ENCODE assay signal across 11 cellular contexts in the genomic region with DNA sequence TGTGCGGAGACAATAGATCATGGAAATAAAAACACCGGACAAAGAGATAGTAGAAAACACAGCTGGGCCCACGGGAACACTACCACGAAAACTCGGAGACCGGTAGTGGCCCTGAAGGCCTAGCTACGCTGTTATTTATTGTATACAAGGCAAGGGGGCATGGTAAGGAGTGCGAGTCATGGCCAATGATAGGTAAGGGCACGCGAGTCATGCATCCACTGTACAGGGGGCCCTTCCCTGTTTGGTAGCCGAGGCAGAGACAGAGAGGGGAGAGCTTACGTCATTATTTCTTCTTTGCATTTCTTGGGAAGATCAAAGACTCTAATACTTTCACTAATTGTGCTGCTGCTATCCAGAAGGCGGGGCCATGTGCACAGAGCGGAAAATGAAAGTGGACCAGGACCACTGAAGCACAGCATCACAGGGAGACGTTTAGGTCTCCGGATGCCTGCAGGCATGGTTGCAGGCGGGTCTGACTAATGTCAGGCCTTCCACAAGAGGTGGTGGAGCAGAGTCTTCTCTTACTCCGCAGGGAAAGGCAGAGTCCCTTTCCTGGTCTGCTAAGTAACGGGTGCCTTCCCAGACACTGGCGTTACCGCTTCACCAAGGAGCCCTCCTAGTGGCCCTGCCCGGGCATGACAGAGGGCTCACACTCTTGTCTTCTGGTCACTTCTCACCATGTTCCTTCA.
DNase-seq lines count a peak whose midpoint lies in the region; TF ChIP-seq lines count a peak whose summit lies in the region.
"Had no signal": no experiment of that assay in that cellular context is flagged by ENCODE, and none has a peak within 500 bp of the region (broad histone marks: within the 10 kb centered on the region; RNA-seq: fewer than 3 reads in every experiment).

No MANE protein-coding gene starts in this region.

- no peaks in the 10 kb centered on the region for H3K36me3 ChIP-seq in SJSA1

- DNase-seq in activated naive CD4-positive, alpha-beta T cell treated with anti-CD3 and anti-CD28 coated beads for 36 hours = no peak
- DNase-seq in SJSA1 (ENCODE audit: low read depth in 1 of 2, low spot score in 2 of 2) (peak; percentile 48 to 72), glutamatergic neuron (peak; percentile 40), type B pancreatic cell (ENCODE audit: extremely low spot score, unreplicated experiment) (no peak), cerebellar cortex (ENCODE audit: low spot score) (no peak), GDM1 (lab: John Stamatoyannopoulos, UW) (no peak), GM19240 (ENCODE audit: insufficient read length, low spot score) (no peak)
- DNase-seq: amniotic stem cell, NCI-H510A had no signal

- H3K4me3 Mint-ChIP-seq in activated naive CD4-positive, alpha-beta T cell treated with anti-CD3 and anti-CD28 coated beads, Interleukin-2, amount 50 U/mL, for 24 hours = no peak overlapping the region
- H3K4me3 Mint-ChIP-seq in activated naive CD4-positive, alpha-beta T cell treated with anti-CD3 and anti-CD28 coated beads for 36 hours = no peak overlapping the region
- H3K4me3 Mint-ChIP-seq in glutamatergic neuron (ENCODE audit: unreplicated experiment) = no peak overlapping the region
- H3K4me3 Mint-ChIP-seq in type B pancreatic cell = no peak overlapping the region
- H3K4me3 Mint-ChIP-seq: stimulated activated effector memory CD8-positive, alpha-beta T cell treated with anti-CD3 and anti-CD28 coated beads, Interleukin-12 subunit alpha, Interleukin-12 subunit beta, amount 100 ng/mL, for 72 hours had no signal

- H3K4me1 Mint-ChIP-seq in activated naive CD4-positive, alpha-beta T cell treated with anti-CD3 and anti-CD28 coated beads, Interleukin-2, amount 50 U/mL, for 24 hours = peaks cover 5% of the 10 kb centered on the region
- H3K4me1 Mint-ChIP-seq in activated naive CD4-positive, alpha-beta T cell treated with anti-CD3 and anti-CD28 coated beads for 36 hours (ENCODE audit: low read depth) = peaks cover 10% of the 10 kb centered on the region
- H3K4me1 Mint-ChIP-seq in glutamatergic neuron (ENCODE audit: low read depth, unreplicated experiment) (no peaks in the 10 kb centered on the region), type B pancreatic cell (ENCODE audit: unreplicated experiment) (peaks cover 18% of the 10 kb centered on the region)
- H3K4me1 Mint-ChIP-seq: stimulated activated effector memory CD8-positive, alpha-beta T cell treated with anti-CD3 and anti-CD28 coated beads, Interleukin-12 subunit alpha, Interleukin-12 subunit beta, amount 100 ng/mL, for 72 hours had no signal

- H3K27ac ChIP-seq in SJSA1 = no peak overlapping the region

- H3K27me3 ChIP-seq in SJSA1 (replicated peaks) = no peaks in the 10 kb centered on the region

- peak overlapping the region; percentile 15 for H3K4me3 ChIP-seq in SJSA1

- no peaks in the 10 kb centered on the region for H3K36me3 Mint-ChIP-seq in activated naive CD4-positive, alpha-beta T cell treated with anti-CD3 and anti-CD28 coated beads, Interleukin-2, amount 50 U/mL, for 24 hours
- H3K36me3 Mint-ChIP-seq in activated naive CD4-positive, alpha-beta T cell treated with anti-CD3 and anti-CD28 coated beads for 36 hours (ENCODE audit: low read depth) = peaks cover 4% of the 10 kb centered on the region
- H3K36me3 Mint-ChIP-seq in glutamatergic neuron (ENCODE audit: unreplicated experiment) (no peaks in the 10 kb centered on the region), type B pancreatic cell (no peaks in the 10 kb centered on the region)

- peak; percentile 26 for TF ChIP-seq CTCF in glutamatergic neuron (IDR thresholded peaks at IDR 0.05; ENCODE audit: partially characterized antibody, unreplicated experiment)
- TF ChIP-seq CTCF in type B pancreatic cell (conservative IDR thresholded peaks at IDR 0.05) = peak; percentile 35

- intact Hi-C loops in activated naive CD4-positive, alpha-beta T cell treated with anti-CD3 and anti-CD28 coated beads for 36 hours (cut with micrococcal nuclease) = no loop called here

- H3K27ac Mint-ChIP-seq in activated naive CD4-positive, alpha-beta T cell treated with anti-CD3 and anti-CD28 coated beads, Interleukin-2, amount 50 U/mL, for 24 hours = peak overlapping the region; percentile 7
- no peak overlapping the region for H3K27ac Mint-ChIP-seq in activated naive CD4-positive, alpha-beta T cell treated with anti-CD3 and anti-CD28 coated beads for 36 hours
- H3K27ac Mint-ChIP-seq in glutamatergic neuron (ENCODE audit: unreplicated experiment) (peak overlapping the region; percentile 48), type B pancreatic cell (no peak overlapping the region)
- H3K27ac Mint-ChIP-seq: stimulated activated effector memory CD8-positive, alpha-beta T cell treated with anti-CD3 and anti-CD28 coated beads, Interleukin-12 subunit alpha, Interleukin-12 subunit beta, amount 100 ng/mL, for 72 hours had no signal

- CTCF ChIA-PET in activated naive CD4-positive, alpha-beta T cell treated with anti-CD3 and anti-CD28 coated beads for 36 hours (lab: Charles Lee) = interaction anchor here (1.8 kb wide), 1 partner anchor 10 kb away, joined by 9 read pairs; no protein-coding TSS in a partner anchor

- peaks cover 7% of the 10 kb centered on the region for H3K4me1 ChIP-seq in SJSA1 (replicated peaks)

- no peaks in the 10 kb centered on the region for H3K9me3 Mint-ChIP-seq in activated naive CD4-positive, alpha-beta T cell treated with anti-CD3 and anti-CD28 coated beads, Interleukin-2, amount 50 U/mL, for 24 hours
- H3K9me3 Mint-ChIP-seq in activated naive CD4-positive, alpha-beta T cell treated with anti-CD3 and anti-CD28 coated beads for 36 hours = peaks cover 4% of the 10 kb centered on the region
- no peaks in the 10 kb centered on the region for H3K9me3 Mint-ChIP-seq in glutamatergic neuron (ENCODE audit: unreplicated experiment)
- H3K9me3 Mint-ChIP-seq in type B pancreatic cell = no peaks in the 10 kb centered on the region
- H3K9me3 Mint-ChIP-seq: stimulated activated effector memory CD8-positive, alpha-beta T cell treated with anti-CD3 and anti-CD28 coated beads, Interleukin-12 subunit alpha, Interleukin-12 subunit beta, amount 100 ng/mL, for 72 hours had no signal

- H3K9me3 ChIP-seq in SJSA1 (replicated peaks) = peaks cover 5% of the 10 kb centered on the region

- peaks cover 13% of the 10 kb centered on the region for H3K27me3 Mint-ChIP-seq in activated naive CD4-positive, alpha-beta T cell treated with anti-CD3 and anti-CD28 coated beads, Interleukin-2, amount 50 U/mL, for 24 hours
- peaks cover 27% of the 10 kb centered on the region for H3K27me3 Mint-ChIP-seq in activated naive CD4-positive, alpha-beta T cell treated with anti-CD3 and anti-CD28 coated beads for 36 hours (ENCODE audit: low read depth)
- H3K27me3 Mint-ChIP-seq in glutamatergic neuron (ENCODE audit: unreplicated experiment) = peaks cover 3% of the 10 kb centered on the region
- peaks cover 13% of the 10 kb centered on the region for H3K27me3 Mint-ChIP-seq in type B pancreatic cell

Comparison
In these comparisons a context has a peak if more than half of its experiments do, and no peak if none do; other contexts are left out.
1. H3K27ac Mint-ChIP-seq: peak in activated naive CD4-positive, alpha-beta T cell treated with anti-CD3 and anti-CD28 coated beads, Interleukin-2, amount 50 U/mL, for 24 hours (single experiment) and glutamatergic neuron (single experiment); none in activated naive CD4-positive, alpha-beta T cell treated with anti-CD3 and anti-CD28 coated beads for 36 hours (single experiment) and type B pancreatic cell (single experiment).
2. DNase-seq: peak in SJSA1 (2 of 2) and glutamatergic neuron (single experiment); none in activated naive CD4-positive, alpha-beta T cell treated with anti-CD3 and anti-CD28 coated beads for 36 hours (single experiment), type B pancreatic cell (single experiment), cerebellar cortex (single experiment), GDM1 (single experiment) and GM19240 (single experiment).